ENCODE assay signal across 10 cellular contexts in genomic region chr5:52771343-52772039, GRCh38. TPM values are rescaled to one million over a fixed set of nuclear protein-coding genes. Genes with fewer than 3 reads are reported as not detected.
DNase-seq lines count a peak whose midpoint lies in the region; ATAC-seq and TF ChIP-seq lines count a peak whose summit lies in the region.
"Had no signal": no experiment of that assay in that cellular context is flagged by ENCODE, and none has a peak within 500 bp of the region (broad histone marks: within the 10 kb centered on the region; RNA-seq: fewer than 3 reads in every experiment).

No MANE protein-coding gene starts in this region.

- H3K36me3 Mint-ChIP-seq in activated CD4-positive, alpha-beta T cell treated with anti-CD3 and anti-CD28 coated beads for 36 hours (ENCODE audit: low read depth) = no peaks in the 10 kb centered on the region
- H3K36me3 Mint-ChIP-seq in stimulated activated naive B cell treated with anti-CD40 and anti-IgM and Interleukin-4, amounts not matched to agents 10 μg/mL and 1 μg/mL and 100 μg/mL, for 72 hours = no peaks in the 10 kb centered on the region

- CTCF ChIA-PET in activated CD4-positive, alpha-beta T cell treated with anti-CD3 and anti-CD28 coated beads for 36 hours (lab: Charles Lee) = interaction anchor here (1.1 kb wide), 1 partner anchor 28 kb away, joined by 4 read pairs; no protein-coding TSS in a partner anchor

- H3K27ac ChIP-seq in transverse colon = no peak overlapping the region
- H3K27ac ChIP-seq: A549 had no signal

- H3K9me3 ChIP-seq in transverse colon = no peaks in the 10 kb centered on the region
- H3K9me3 ChIP-seq: A549 had no signal

- no peak for TF ChIP-seq EP300 in transverse colon (IDR thresholded peaks at IDR 0.05; ENCODE audit: low read depth)

- no peak for TF ChIP-seq CTCF in transverse colon (IDR thresholded peaks at IDR 0.05)

- in situ Hi-C loops in transverse colon (cut with MboI; ENCODE audit: low pct_ligation_motif_present in 1 of 4, low pct_unique_long_range_greater_than_20kb in 1 of 4, low sequenced_read_pairs in 3 of 4) = no loop called here

- H3K4me1 ChIP-seq in transverse colon = peaks cover 0 to 2% (median 0%) of the 10 kb centered on the region in 4 donors
- H3K4me1 ChIP-seq: A549 had no signal

- no peaks in the 10 kb centered on the region for H3K27me3 ChIP-seq in transverse colon

- peaks cover 11% of the 10 kb centered on the region for H3K27me3 Mint-ChIP-seq in activated CD4-positive, alpha-beta T cell treated with anti-CD3 and anti-CD28 coated beads for 36 hours
- H3K27me3 Mint-ChIP-seq in stimulated activated naive B cell treated with anti-CD40 and anti-IgM and Interleukin-4, amounts not matched to agents 10 μg/mL and 1 μg/mL and 100 μg/mL, for 72 hours = peaks cover 16 to 19% of the 10 kb centered on the region in 2 donors

- TF ChIP-seq POLR2A in transverse colon (IDR thresholded peaks at IDR 0.05) = no peak

- H3K27ac Mint-ChIP-seq in activated CD4-positive, alpha-beta T cell treated with anti-CD3 and anti-CD28 coated beads for 36 hours = peak overlapping the region; percentile 25
- H3K27ac Mint-ChIP-seq in stimulated activated naive B cell treated with anti-CD40 and anti-IgM and Interleukin-4, amounts not matched to agents 10 μg/mL and 1 μg/mL and 100 μg/mL, for 72 hours = no peak overlapping the region

- peak; percentile 91 for ATAC-seq in activated CD4-positive, alpha-beta T cell treated with anti-CD3 and anti-CD28 coated beads for 36 hours
- peak; percentile 94 for ATAC-seq in HG02970 (IDR thresholded peaks at IDR 0.05; ENCODE audit: low FRiP score, unreplicated experiment)
- peak; percentile 62 to 63 for ATAC-seq in stimulated activated naive B cell treated with anti-CD40 and anti-IgM and Interleukin-4, amounts not matched to agents 10 μg/mL and 1 μg/mL and 100 μg/mL, for 72 hours (replicated peaks)
- ATAC-seq: A549 had no signal

- H3K4me1 Mint-ChIP-seq in activated CD4-positive, alpha-beta T cell treated with anti-CD3 and anti-CD28 coated beads for 36 hours = peaks cover 34% of the 10 kb centered on the region
- H3K4me1 Mint-ChIP-seq in stimulated activated naive B cell treated with anti-CD40 and anti-IgM and Interleukin-4, amounts not matched to agents 10 μg/mL and 1 μg/mL and 100 μg/mL, for 72 hours = peaks cover 20 to 42% of the 10 kb centered on the region in 2 donors

- no peak overlapping the region for H3K4me3 Mint-ChIP-seq in activated CD4-positive, alpha-beta T cell treated with anti-CD3 and anti-CD28 coated beads for 36 hours
- H3K4me3 Mint-ChIP-seq in stimulated activated naive B cell treated with anti-CD40 and anti-IgM and Interleukin-4, amounts not matched to agents 10 μg/mL and 1 μg/mL and 100 μg/mL, for 72 hours = no peak overlapping the region

- POLR2A ChIA-PET in activated CD4-positive, alpha-beta T cell treated with anti-CD3 and anti-CD28 coated beads for 36 hours (lab: Charles Lee) = no interaction called here

- no peak overlapping the region for H3K4me3 ChIP-seq in transverse colon
- H3K4me3 ChIP-seq: A549 had no signal

- DNase-seq in activated CD4-positive, alpha-beta T cell treated with anti-CD3 and anti-CD28 coated beads for 36 hours = peak; percentile 63
- DNase-seq in activated CD4-positive, alpha-beta T cell treated with anti-CD3 and anti-CD28 coated beads for 1 hour = no peak
- peak; percentile 15 to 19 for DNase-seq in activated CD4-positive, alpha-beta T cell treated with anti-CD3 and anti-CD28 coated beads, Interleukin-2, amount 50 U/mL, for 4 hours
- DNase-seq in stimulated activated naive B cell treated with anti-CD40 and anti-IgM and Interleukin-4, amounts not matched to agents 10 μg/mL and 1 μg/mL and 100 μg/mL, for 72 hours = no peak
- DNase-seq in effector CD8-positive, alpha-beta T cell (lab: John Stamatoyannopoulos, UW) = no peak
- DNase-seq in transverse colon = no peak
- no peak for DNase-seq in cerebellar nuclear complex (lab: John Stamatoyannopoulos, UW)
- DNase-seq: head of caudate nucleus had no signal

- intact Hi-C loops in activated CD4-positive, alpha-beta T cell treated with anti-CD3 and anti-CD28 coated beads for 36 hours (cut with DNase I, micrococcal nuclease) = loop anchor here (1.0 to 5.0 kb wide), 2 partner anchors 27 to 44 kb away; no protein-coding TSS in a partner anchor
- intact Hi-C loops in transverse colon (cut with DNase I; ENCODE audit: low total_unique reads) = no loop called here

- no peaks in the 10 kb centered on the region for H3K36me3 ChIP-seq in transverse colon

- WGBS in transverse colon (ENCODE audit: low coverage in 1 of 2), 2 donors = 76% methylated on average over 2 to 3 of the region's 3 CpGs

- no peaks in the 10 kb centered on the region for H3K9me3 Mint-ChIP-seq in activated CD4-positive, alpha-beta T cell treated with anti-CD3 and anti-CD28 coated beads for 36 hours (ENCODE audit: low read depth)
- H3K9me3 Mint-ChIP-seq in stimulated activated naive B cell treated with anti-CD40 and anti-IgM and Interleukin-4, amounts not matched to agents 10 μg/mL and 1 μg/mL and 100 μg/mL, for 72 hours = peaks cover 0 to 3% of the 10 kb centered on the region in 2 donors

RNA-seq across cellular contexts. Expression of gene ITGA1, which starts 16.2 kb away (rescaled TPM):
- 1 to 10 TPM; 1.9 to 3.9 TPM for total RNA-seq in activated CD4-positive, alpha-beta T cell treated with anti-CD3 and anti-CD28 coated beads for 36 hours
- 10 to 100 TPM; 42.6 to 83.2 (median 48.0) TPM for total RNA-seq in transverse colon

RNA-seq across cellular contexts. Expression of gene PELO, which starts 16.2 kb away (rescaled TPM):
- 10 to 100 TPM; 12.8 to 17.3 TPM for total RNA-seq in activated CD4-positive, alpha-beta T cell treated with anti-CD3 and anti-CD28 coated beads for 36 hours
- total RNA-seq in transverse colon = 10 to 100 TPM; 10.1 to 62.3 (median 16.8) TPM

Comparison
In these comparisons a context has a peak if more than half of its experiments do, and no peak if none do; other contexts are left out.
1. DNase-seq: peak in activated CD4-positive, alpha-beta T cell treated with anti-CD3 and anti-CD28 coated beads for 36 hours (single experiment) and activated CD4-positive, alpha-beta T cell treated with anti-CD3 and anti-CD28 coated beads, Interleukin-2, amount 50 U/mL, for 4 hours (2 of 2); none in activated CD4-positive, alpha-beta T cell treated with anti-CD3 and anti-CD28 coated beads for 1 hour (single experiment), stimulated activated naive B cell treated with anti-CD40 and anti-IgM and Interleukin-4, amounts not matched to agents 10 μg/mL and 1 μg/mL and 100 μg/mL, for 72 hours (single experiment), effector CD8-positive, alpha-beta T cell (single experiment), transverse colon (single experiment) and cerebellar nuclear complex (0 of 2).
2. RNA of gene ITGA1, which starts 16.2 kb away (total RNA-seq): 42.6 to 83.2 TPM in transverse colon; 1.9 to 3.9 TPM in activated CD4-positive, alpha-beta T cell treated with anti-CD3 and anti-CD28 coated beads for 36 hours; every median in the first group is over 4 times any median in the second.
3. Peak in every context shown above with its lines, with median percentiles within 50 percentile points of each other: ATAC-seq.